ENCODE assay signal across 8 cellular contexts in genomic region chr1:72780212-72780611, GRCh38.
"Had no signal": no experiment of that assay in that cellular context is flagged by ENCODE, and none has a peak within 500 bp of the region (broad histone marks: within the 10 kb centered on the region; RNA-seq: fewer than 3 reads in every experiment).

No MANE protein-coding gene starts in this region.

- H3K27ac ChIP-seq: GM23248, HL-60 had no signal

- H2AFZ ChIP-seq: GM23248 had no signal

- H3K4me1 ChIP-seq: HAP-1 had no signal

- H3K36me3 ChIP-seq: HAP-1 had no signal

- H3K4me3 ChIP-seq: GM23248, HAP-1 had no signal

- H3K9me3 ChIP-seq: HAP-1 had no signal

- DNase-seq: GM23248, GOT3, H7, HFFc6 had no signal

- ATAC-seq: HCT116, HepG2 had no signal
